Comparison of ENCODE assay signal across 24 cellular contexts in the genomic region with DNA sequence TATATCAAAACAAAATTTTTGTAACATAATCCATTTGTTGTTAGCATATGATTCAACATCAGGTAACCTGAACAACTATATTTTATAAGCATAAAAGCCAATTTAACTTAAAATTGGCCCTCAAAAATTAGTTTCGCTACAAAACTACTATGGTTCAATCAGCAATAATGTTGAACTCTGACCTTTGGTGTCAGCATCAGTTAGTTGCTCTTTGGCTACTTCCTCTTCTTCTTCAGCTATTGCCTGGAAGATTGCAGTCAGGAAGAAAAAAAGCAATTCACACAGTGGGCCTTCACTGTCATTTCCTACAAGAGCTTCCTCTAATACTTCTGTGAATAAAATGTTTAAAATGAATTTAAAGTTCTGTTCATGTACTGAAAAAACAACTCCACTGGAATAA.
"Had no signal": no experiment of that assay in that cellular context is flagged by ENCODE, and none has a peak within 500 bp of the region (broad histone marks: within the 10 kb centered on the region; RNA-seq: fewer than 3 reads in every experiment).

No MANE protein-coding gene starts in this region.

- DNase-seq: activated CD4-positive, alpha-beta T cell treated with anti-CD3 and anti-CD28 coated beads for 4 hours; activated CD4-positive, alpha-beta T cell treated with anti-CD3 and anti-CD28 coated beads, Interleukin-2, amount 50 U/mL, for 48 hours; activated CD4-positive, CD25-positive, alpha-beta regulatory T cell; activated effector memory CD4-positive, alpha-beta T cell treated with Interleukin-2 at 50 U/mL for 16 hours; activated naive CD4-positive, alpha-beta T cell treated with anti-CD3 and anti-CD28 coated beads, Interleukin-2, amount 10 ng/mL, durations not matched to agents 7 days and 5 days; activated T-cell treated with anti-CD3 and anti-CD28 coated beads, Interleukin-2, amount 50 U/mL, for 72 hours; amygdala; gastrocnemius medialis; head of caudate nucleus; hypothalamus; left ventricle myocardium superior; mammary epithelial cell; midbrain; ovary; psoas muscle; right cardiac atrium; stimulated activated CD4-positive, alpha-beta T cell treated with anti-CD3 and anti-CD28 coated beads, Interleukin-12 subunit alpha, Interleukin-12 subunit beta, amount 100 ng/mL, for 4 hours; stimulated activated CD4-positive, alpha-beta T cell treated with anti-CD3 and anti-CD28 coated beads, Interleukin-4, amount 100 ng/mL, for 4 hours; substantia nigra; thyroid gland; upper lobe of right lung had no signal

- H3K27me3 ChIP-seq: esophagus muscularis mucosa, gastrocnemius medialis, ovary, thyroid gland, upper lobe of right lung had no signal

- H3K4me1 ChIP-seq: esophagus muscularis mucosa, gastrocnemius medialis, psoas muscle, thyroid gland, upper lobe of right lung had no signal

- H3K36me3 ChIP-seq: ovary had no signal

- H3K27ac ChIP-seq: coronary artery, esophagus muscularis mucosa, gastrocnemius medialis, ovary, psoas muscle, thyroid gland, upper lobe of right lung had no signal

- H3K4me3 ChIP-seq: coronary artery, esophagus muscularis mucosa, gastrocnemius medialis, ovary, psoas muscle, thyroid gland, upper lobe of right lung had no signal

- H3K9me3 ChIP-seq: esophagus muscularis mucosa, gastrocnemius medialis, ovary, psoas muscle, thyroid gland, upper lobe of right lung had no signal

- ATAC-seq: activated T-cell treated with anti-CD3 and anti-CD28 coated beads, Interleukin-2, amount 50 U/mL, for 72 hours; gastrocnemius medialis; left ventricle myocardium superior; natural killer cell treated with Interleukin-12 subunit alpha and Interleukin-12 subunit beta and Interleukin-15 and Interleukin-18, amount 100 ng/mL, for 72 hours; psoas muscle; right cardiac atrium; upper lobe of right lung had no signal
